10 cellular contexts compared by ENCODE assay signal in genomic region chr2:9639000-9639602, GRCh38. TPM values are rescaled to one million over a fixed set of nuclear protein-coding genes. Genes with fewer than 3 reads are reported as not detected.
A peak's percentile ranks its signal among the peaks of the same experiment; 100 is the strongest.
DNase-seq lines count a peak whose midpoint lies in the region; ATAC-seq and TF ChIP-seq lines count a peak whose summit lies in the region.
"Had no signal": no experiment of that assay in that cellular context is flagged by ENCODE, and none has a peak within 500 bp of the region (broad histone marks: within the 10 kb centered on the region; RNA-seq: fewer than 3 reads in every experiment).

No MANE protein-coding gene starts in this region.

- no peaks in the 10 kb centered on the region for H3K27me3 ChIP-seq in GM23338 (ENCODE audit: insufficient read depth)
- H3K27me3 ChIP-seq in brain microvascular endothelial cell (replicated peaks) = no peaks in the 10 kb centered on the region
- no peaks in the 10 kb centered on the region for H3K27me3 ChIP-seq in left lung
- no peaks in the 10 kb centered on the region for H3K27me3 ChIP-seq in tibial artery
- H3K27me3 ChIP-seq in A673 (replicated peaks; ENCODE audit: insufficient read depth, low read depth, low read length, poor library complexity) = no peaks in the 10 kb centered on the region
- H3K27me3 ChIP-seq: right lobe of liver had no signal

- H2AFZ ChIP-seq in GM23338 = peak overlapping the region; percentile 56; the same call in 1 of the 2 replicates

- H3K4me3 ChIP-seq in GM23338 (no peak overlapping the region), brain microvascular endothelial cell (ENCODE audit: low read depth, low read length) (no peak overlapping the region), left lung (no peak overlapping the region), tibial artery (no peak overlapping the region), A673 (ENCODE audit: low read depth, low read length, poor library complexity, severe bottlenecking) (no peak overlapping the region)
- H3K4me3 ChIP-seq: right lobe of liver had no signal

- POLR2A ChIA-PET in A673 (lab: Charles Lee; ENCODE audit: low non-redundant PET) = no interaction called here

- in situ Hi-C loops in brain microvascular endothelial cell (cut with HindIII; ENCODE audit: low pct_ligation_motif_present, low sequenced_read_pairs) = no loop called here

- ATAC-seq in GM23338 = no peak
- peak; percentile 29 for ATAC-seq in left lung

- H3K27ac Mint-ChIP-seq in GM23338 = no peak overlapping the region

- H4K20me1 ChIP-seq in GM23338 (replicated peaks; ENCODE audit: insufficient read depth) = no peaks in the 10 kb centered on the region

- TF ChIP-seq CTCF in GM23338 (conservative IDR thresholded peaks at IDR 0.05; ENCODE audit: low read depth in 2 of 2) (no peak), brain microvascular endothelial cell (IDR thresholded peaks at IDR 0.05; ENCODE audit: low read depth, low read length, missing control alignments) (no peak), left lung (IDR thresholded peaks at IDR 0.05) (no peak), tibial artery (IDR thresholded peaks at IDR 0.05) (no peak), A673 (conservative IDR thresholded peaks at IDR 0.05; ENCODE audit: low read depth, low read length) (no peak)

- DNase-seq in GM23338 (ENCODE audit: low spot score) (no peak), brain microvascular endothelial cell (no peak), left lung (no peak), substantia nigra (lab: John Stamatoyannopoulos, UW) (peak in 3 of 49 donors; percentile 28 to 59 (median 54)), tibial artery (no peak), EL (no peak), A673 (ENCODE audit: low spot score) (no peak)
- no peak for DNase-seq in central memory CD4-positive, alpha-beta T cell

- peaks cover 8% of the 10 kb centered on the region; the same call in 2 of the 3 replicates for H3K4me1 Mint-ChIP-seq in GM23338

- H3K36me3 ChIP-seq in GM23338 (ENCODE audit: insufficient read depth) (no peaks in the 10 kb centered on the region), brain microvascular endothelial cell (replicated peaks) (no peaks in the 10 kb centered on the region), left lung (no peaks in the 10 kb centered on the region), tibial artery (no peaks in the 10 kb centered on the region), A673 (ENCODE audit: insufficient read depth, low read length, poor library complexity, severe bottlenecking) (no peaks in the 10 kb centered on the region)
- H3K36me3 ChIP-seq: right lobe of liver had no signal

- H3K9me3 ChIP-seq in left lung = no peaks in the 10 kb centered on the region
- H3K9me3 ChIP-seq in tibial artery = no peaks in the 10 kb centered on the region
- H3K9me3 ChIP-seq in A673 (ENCODE audit: low read depth, low read length, poor library complexity, severe bottlenecking) = no peaks in the 10 kb centered on the region
- H3K9me3 ChIP-seq: right lobe of liver had no signal

- intact Hi-C loops in left lung (cut with DNase I) (no loop called here), tibial artery (cut with DNase I; ENCODE audit: low total_unique reads) (loop anchor here (10.0 kb wide), 2 partner anchors 56 to 214 kb away; partner anchors contain the start of genes CPSF3 and ITGB1BP1), A673 (cut with micrococcal nuclease; ENCODE audit: unreplicated experiment) (no loop called here)

- H3K4me3 Mint-ChIP-seq in GM23338 = no peak overlapping the region

- peaks cover 8% of the 10 kb centered on the region for H3K27me3 Mint-ChIP-seq in GM23338 (ENCODE audit: insufficient read depth, low read depth, poor library complexity)

- BruUV-seq in A673 (replicated peaks; lab: Mats Ljungman, UMichigan) = no TSS peak

- H3F3A ChIP-seq in GM23338 (replicated peaks; ENCODE audit: low read depth) = no peaks in the 10 kb centered on the region

- CTCF ChIA-PET in A673 (lab: Charles Lee) = no interaction called here

- no peaks in the 10 kb centered on the region; the same call in 1 of the 2 replicates for H3K4me1 ChIP-seq in GM23338 (ENCODE audit: insufficient read depth)
- peaks cover 14 to 17% of the 10 kb centered on the region in 2 donors for H3K4me1 ChIP-seq in left lung
- H3K4me1 ChIP-seq in tibial artery = peaks cover 0 to 13% (median 6%) of the 10 kb centered on the region in 4 donors
- H3K4me1 ChIP-seq in A673 (ENCODE audit: insufficient read depth, low read length, poor library complexity, severe bottlenecking) = no peaks in the 10 kb centered on the region
- H3K4me1 ChIP-seq: right lobe of liver had no signal

- no peaks in the 10 kb centered on the region for H3K79me2 ChIP-seq in GM23338 (replicated peaks; ENCODE audit: insufficient read depth)

- H3K36me3 Mint-ChIP-seq in GM23338 (ENCODE audit: low read depth) = no peaks in the 10 kb centered on the region

- H3K9me2 ChIP-seq in GM23338 (ENCODE audit: insufficient read depth) = no peaks in the 10 kb centered on the region

- H3K4me2 ChIP-seq in GM23338 = no peak overlapping the region

- H3K9me3 Mint-ChIP-seq in GM23338 = no peaks in the 10 kb centered on the region

- no peak overlapping the region for H3K27ac ChIP-seq in GM23338 (ENCODE audit: low read depth)
- peak overlapping the region; percentile 39 for H3K27ac ChIP-seq in brain microvascular endothelial cell
- H3K27ac ChIP-seq in left lung = peak overlapping the region; percentile 20 to 33
- H3K27ac ChIP-seq in substantia nigra (ENCODE audit: low read depth, low read length, poor library complexity, severe bottlenecking) = peak overlapping the region; percentile 99
- no peak overlapping the region for H3K27ac ChIP-seq in tibial artery
- H3K27ac ChIP-seq in A673 (ENCODE audit: low read depth, low read length, poor library complexity, severe bottlenecking) = no peak overlapping the region
- H3K27ac ChIP-seq: HL-60, right lobe of liver had no signal

TF ChIP-seq in GM23338, 12 proteins besides CTCF, POLR2A, EP300 and RAD21 (continues in another document):
- no peak for TF ChIP-seq NANOG (IDR thresholded peaks at IDR 0.05; ENCODE audit: borderline replicate concordance)
- no peak for TF ChIP-seq ZNF331 (CRISPR knock-in tag; IDR thresholded peaks at IDR 0.05; ENCODE audit: low read depth)
- TF ChIP-seq EZH2phosphoT487 (IDR thresholded peaks at IDR 0.05; ENCODE audit: unreplicated experiment) = no peak
- no peak for TF ChIP-seq EZH2 (IDR thresholded peaks at IDR 0.05; ENCODE audit: low read depth, unreplicated experiment)
- TF ChIP-seq JUNB (IDR thresholded peaks at IDR 0.05; ENCODE audit: unreplicated experiment) = no peak
- TF ChIP-seq ETS1 (IDR thresholded peaks at IDR 0.05) = no peak
- no peak for TF ChIP-seq ZNF114 (CRISPR knock-in tag; IDR thresholded peaks at IDR 0.05)
- no peak for TF ChIP-seq POLR2AphosphoS5 (IDR thresholded peaks at IDR 0.05; ENCODE audit: low read depth)
- TF ChIP-seq REST (IDR thresholded peaks at IDR 0.05; ENCODE audit: unreplicated experiment) = no peak

RNA-seq across cellular contexts. Expression of gene YWHAQ, which starts 8.3 kb away (rescaled TPM):
- total RNA-seq in GM23338 (2014; rRNA removed; shearing (Covaris generic)) = 464 and 490 TPM in 2 replicates
- polyA plus RNA-seq in GM23338 (2016; fragmentation: Nextera tagmentation; extraction: Ambion mirVana) = 248 and 295 TPM in 2 replicates
- 100 to 1,000 TPM; 229 to 257 TPM for total RNA-seq in left lung
- 505 and 533 TPM in 2 replicates for total RNA-seq in A673 (2021)

Comparison
In these comparisons a context has a peak if more than half of its experiments do, and no peak if none do; other contexts are left out.
1. H3K27ac ChIP-seq: peak in brain microvascular endothelial cell (single experiment), left lung (2 of 2) and substantia nigra (single experiment); none in GM23338 (single experiment), tibial artery (0 of 2) and A673 (single experiment).